ENCODE assay signal across 9 cellular contexts in genomic region chr11:76700177-76701100, GRCh38.
A peak's percentile ranks its signal among the peaks of the same experiment; 100 is the strongest.
DNase-seq lines count a peak whose midpoint lies in the region; ATAC-seq lines count a peak whose summit lies in the region.
"Had no signal": no experiment of that assay in that cellular context is flagged by ENCODE, and none has a peak within 500 bp of the region (broad histone marks: within the 10 kb centered on the region; RNA-seq: fewer than 3 reads in every experiment).

No MANE protein-coding gene starts in this region.

- H3K9me3 Mint-ChIP-seq in T-helper 2 cell treated with Interferon-gamma antibody and Interleukin-4, amounts not matched to agents 5 μg/mL and 100 μg/mL, for 36 hours = no peaks in the 10 kb centered on the region
- H3K9me3 Mint-ChIP-seq in stimulated activated naive B cell treated with anti-CD40 and anti-IgM and Interleukin-4, amounts not matched to agents 10 μg/mL and 1 μg/mL and 100 μg/mL, for 72 hours = no peaks in the 10 kb centered on the region

- peaks cover 7% of the 10 kb centered on the region for H3K4me1 Mint-ChIP-seq in T-helper 2 cell treated with Interferon-gamma antibody and Interleukin-4, amounts not matched to agents 5 μg/mL and 100 μg/mL, for 36 hours (ENCODE audit: low read depth)
- peaks cover 4 to 6% of the 10 kb centered on the region in 2 donors for H3K4me1 Mint-ChIP-seq in stimulated activated naive B cell treated with anti-CD40 and anti-IgM and Interleukin-4, amounts not matched to agents 10 μg/mL and 1 μg/mL and 100 μg/mL, for 72 hours

- no peaks in the 10 kb centered on the region for H3K36me3 Mint-ChIP-seq in T-helper 2 cell treated with Interferon-gamma antibody and Interleukin-4, amounts not matched to agents 5 μg/mL and 100 μg/mL, for 36 hours (ENCODE audit: low read depth)
- no peaks in the 10 kb centered on the region for H3K36me3 Mint-ChIP-seq in stimulated activated naive B cell treated with anti-CD40 and anti-IgM and Interleukin-4, amounts not matched to agents 10 μg/mL and 1 μg/mL and 100 μg/mL, for 72 hours

- no peak for DNase-seq in T-helper 2 cell treated with Interferon-gamma antibody and Interleukin-4, amounts not matched to agents 5 μg/mL and 100 μg/mL, for 36 hours (ENCODE audit: low spot score)
- DNase-seq in T-helper 2 cell (no peak), UCSD-AML1 (lab: John Stamatoyannopoulos, UW; ENCODE audit: unreplicated experiment) (peak; percentile 63), hepatic stellate cell (ENCODE audit: low spot score) (peak; percentile 91), NCI-H187 treated with DMSO at 0.1 percent for 48 hours (lab: John Stamatoyannopoulos, UW) (no peak)
- DNase-seq in stimulated activated naive B cell treated with anti-CD40 and anti-IgM and Interleukin-4, amounts not matched to agents 10 μg/mL and 1 μg/mL and 100 μg/mL, for 72 hours = no peak
- DNase-seq: NCI-H1417 treated with DMSO at 0.1 percent for 48 hours had no signal

- no peak overlapping the region for H3K4me3 Mint-ChIP-seq in T-helper 2 cell treated with Interferon-gamma antibody and Interleukin-4, amounts not matched to agents 5 μg/mL and 100 μg/mL, for 36 hours
- no peak overlapping the region for H3K4me3 Mint-ChIP-seq in stimulated activated naive B cell treated with anti-CD40 and anti-IgM and Interleukin-4, amounts not matched to agents 10 μg/mL and 1 μg/mL and 100 μg/mL, for 72 hours

- peak overlapping the region; percentile 6 for H3K27ac Mint-ChIP-seq in T-helper 2 cell treated with Interferon-gamma antibody and Interleukin-4, amounts not matched to agents 5 μg/mL and 100 μg/mL, for 36 hours
- no peak overlapping the region for H3K27ac Mint-ChIP-seq in stimulated activated naive B cell treated with anti-CD40 and anti-IgM and Interleukin-4, amounts not matched to agents 10 μg/mL and 1 μg/mL and 100 μg/mL, for 72 hours

- peak; percentile 16 to 23 for ATAC-seq in stimulated activated naive B cell treated with anti-CD40 and anti-IgM and Interleukin-4, amounts not matched to agents 10 μg/mL and 1 μg/mL and 100 μg/mL, for 72 hours (replicated peaks)
- ATAC-seq in HG02763 (IDR thresholded peaks at IDR 0.05; ENCODE audit: unreplicated experiment) = no peak
- no peak for ATAC-seq in GM18519 (IDR thresholded peaks at IDR 0.05; ENCODE audit: low FRiP score, unreplicated experiment)

- H3K27me3 Mint-ChIP-seq in T-helper 2 cell treated with Interferon-gamma antibody and Interleukin-4, amounts not matched to agents 5 μg/mL and 100 μg/mL, for 36 hours (ENCODE audit: low read depth) = peaks cover 12% of the 10 kb centered on the region
- H3K27me3 Mint-ChIP-seq in stimulated activated naive B cell treated with anti-CD40 and anti-IgM and Interleukin-4, amounts not matched to agents 10 μg/mL and 1 μg/mL and 100 μg/mL, for 72 hours = peaks cover 50 to 62% of the 10 kb centered on the region in 2 donors

Comparison
In these comparisons a context has a peak if more than half of its experiments do, and no peak if none do; other contexts are left out.
1. DNase-seq: peak in UCSD-AML1 (single experiment) and hepatic stellate cell (single experiment); none in T-helper 2 cell treated with Interferon-gamma antibody and Interleukin-4, amounts not matched to agents 5 μg/mL and 100 μg/mL, for 36 hours (single experiment), T-helper 2 cell (0 of 5), stimulated activated naive B cell treated with anti-CD40 and anti-IgM and Interleukin-4, amounts not matched to agents 10 μg/mL and 1 μg/mL and 100 μg/mL, for 72 hours (single experiment) and NCI-H187 treated with DMSO at 0.1 percent for 48 hours (single experiment).
2. ATAC-seq: peak in stimulated activated naive B cell treated with anti-CD40 and anti-IgM and Interleukin-4, amounts not matched to agents 10 μg/mL and 1 μg/mL and 100 μg/mL, for 72 hours (2 of 2); none in HG02763 (single experiment) and GM18519 (single experiment).